Comparison of ENCODE assay signal across 1 cellular context in the genomic region with DNA sequence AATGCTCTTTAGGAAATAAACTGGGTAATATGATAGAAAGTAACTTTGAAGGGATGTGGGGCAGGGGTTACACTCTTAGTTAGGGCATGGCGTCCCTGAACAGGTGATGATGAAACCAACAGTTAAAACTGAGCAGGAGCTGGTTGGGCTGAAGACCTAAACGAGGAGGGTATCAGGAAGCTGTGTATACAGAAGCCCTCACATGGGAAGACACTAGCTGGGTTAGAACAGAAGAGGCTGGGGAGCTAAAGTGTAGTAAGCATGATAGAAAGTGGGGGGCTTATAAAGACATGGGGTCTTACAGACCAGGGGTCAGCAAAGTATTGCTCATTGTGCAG.
TF ChIP-seq lines count a peak whose summit lies in the region.

No MANE protein-coding gene starts in this region.

TF ChIP-seq in H1, 55 proteins besides CTCF, POLR2A, EP300 and RAD21:
- TF ChIP-seq CREB1 (IDR thresholded peaks at IDR 0.05): no peak
- no peak for TF ChIP-seq SIX5 (IDR thresholded peaks at IDR 0.05; ENCODE audit: low read depth, low read length)
- no peak for TF ChIP-seq CTBP2 (IDR thresholded peaks at IDR 0.05; ENCODE audit: borderline replicate concordance, insufficient read depth, insufficient read length, low read length)
- no peak for TF ChIP-seq JUN (IDR thresholded peaks at IDR 0.05; ENCODE audit: low read depth, low read length)
- no peak for TF ChIP-seq BRCA1 (IDR thresholded peaks at IDR 0.05; ENCODE audit: low read depth, low read length)
- TF ChIP-seq EZH2 (IDR thresholded peaks at IDR 0.05; ENCODE audit: low read depth, low read length, severe bottlenecking): no peak
- TF ChIP-seq, protein P1, sequence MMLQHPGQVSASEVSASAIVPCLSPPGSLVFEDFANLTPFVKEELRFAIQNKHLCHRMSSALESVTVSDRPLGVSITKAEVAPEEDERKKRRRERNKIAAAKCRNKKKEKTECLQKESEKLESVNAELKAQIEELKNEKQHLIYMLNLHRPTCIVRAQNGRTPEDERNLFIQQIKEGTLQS (IDR thresholded peaks at IDR 0.05; ENCODE audit: insufficient read depth, low read depth, low read length): no peak
- TF ChIP-seq RBBP5 (IDR thresholded peaks at IDR 0.05; ENCODE audit: borderline replicate concordance, low read depth, low read length): no peak
- no peak for TF ChIP-seq GABPA (IDR thresholded peaks at IDR 0.05; ENCODE audit: borderline replicate concordance, insufficient read depth, low read length)
- TF ChIP-seq SIRT6 (IDR thresholded peaks at IDR 0.05; ENCODE audit: low read length): no peak
- TF ChIP-seq ASH2L (IDR thresholded peaks at IDR 0.05; ENCODE audit: low read length): no peak
- TF ChIP-seq TAF7 (optimal IDR thresholded peaks at IDR 0.05; ENCODE audit: borderline replicate concordance, low read depth, low read length): no peak
- TF ChIP-seq, protein P2, sequence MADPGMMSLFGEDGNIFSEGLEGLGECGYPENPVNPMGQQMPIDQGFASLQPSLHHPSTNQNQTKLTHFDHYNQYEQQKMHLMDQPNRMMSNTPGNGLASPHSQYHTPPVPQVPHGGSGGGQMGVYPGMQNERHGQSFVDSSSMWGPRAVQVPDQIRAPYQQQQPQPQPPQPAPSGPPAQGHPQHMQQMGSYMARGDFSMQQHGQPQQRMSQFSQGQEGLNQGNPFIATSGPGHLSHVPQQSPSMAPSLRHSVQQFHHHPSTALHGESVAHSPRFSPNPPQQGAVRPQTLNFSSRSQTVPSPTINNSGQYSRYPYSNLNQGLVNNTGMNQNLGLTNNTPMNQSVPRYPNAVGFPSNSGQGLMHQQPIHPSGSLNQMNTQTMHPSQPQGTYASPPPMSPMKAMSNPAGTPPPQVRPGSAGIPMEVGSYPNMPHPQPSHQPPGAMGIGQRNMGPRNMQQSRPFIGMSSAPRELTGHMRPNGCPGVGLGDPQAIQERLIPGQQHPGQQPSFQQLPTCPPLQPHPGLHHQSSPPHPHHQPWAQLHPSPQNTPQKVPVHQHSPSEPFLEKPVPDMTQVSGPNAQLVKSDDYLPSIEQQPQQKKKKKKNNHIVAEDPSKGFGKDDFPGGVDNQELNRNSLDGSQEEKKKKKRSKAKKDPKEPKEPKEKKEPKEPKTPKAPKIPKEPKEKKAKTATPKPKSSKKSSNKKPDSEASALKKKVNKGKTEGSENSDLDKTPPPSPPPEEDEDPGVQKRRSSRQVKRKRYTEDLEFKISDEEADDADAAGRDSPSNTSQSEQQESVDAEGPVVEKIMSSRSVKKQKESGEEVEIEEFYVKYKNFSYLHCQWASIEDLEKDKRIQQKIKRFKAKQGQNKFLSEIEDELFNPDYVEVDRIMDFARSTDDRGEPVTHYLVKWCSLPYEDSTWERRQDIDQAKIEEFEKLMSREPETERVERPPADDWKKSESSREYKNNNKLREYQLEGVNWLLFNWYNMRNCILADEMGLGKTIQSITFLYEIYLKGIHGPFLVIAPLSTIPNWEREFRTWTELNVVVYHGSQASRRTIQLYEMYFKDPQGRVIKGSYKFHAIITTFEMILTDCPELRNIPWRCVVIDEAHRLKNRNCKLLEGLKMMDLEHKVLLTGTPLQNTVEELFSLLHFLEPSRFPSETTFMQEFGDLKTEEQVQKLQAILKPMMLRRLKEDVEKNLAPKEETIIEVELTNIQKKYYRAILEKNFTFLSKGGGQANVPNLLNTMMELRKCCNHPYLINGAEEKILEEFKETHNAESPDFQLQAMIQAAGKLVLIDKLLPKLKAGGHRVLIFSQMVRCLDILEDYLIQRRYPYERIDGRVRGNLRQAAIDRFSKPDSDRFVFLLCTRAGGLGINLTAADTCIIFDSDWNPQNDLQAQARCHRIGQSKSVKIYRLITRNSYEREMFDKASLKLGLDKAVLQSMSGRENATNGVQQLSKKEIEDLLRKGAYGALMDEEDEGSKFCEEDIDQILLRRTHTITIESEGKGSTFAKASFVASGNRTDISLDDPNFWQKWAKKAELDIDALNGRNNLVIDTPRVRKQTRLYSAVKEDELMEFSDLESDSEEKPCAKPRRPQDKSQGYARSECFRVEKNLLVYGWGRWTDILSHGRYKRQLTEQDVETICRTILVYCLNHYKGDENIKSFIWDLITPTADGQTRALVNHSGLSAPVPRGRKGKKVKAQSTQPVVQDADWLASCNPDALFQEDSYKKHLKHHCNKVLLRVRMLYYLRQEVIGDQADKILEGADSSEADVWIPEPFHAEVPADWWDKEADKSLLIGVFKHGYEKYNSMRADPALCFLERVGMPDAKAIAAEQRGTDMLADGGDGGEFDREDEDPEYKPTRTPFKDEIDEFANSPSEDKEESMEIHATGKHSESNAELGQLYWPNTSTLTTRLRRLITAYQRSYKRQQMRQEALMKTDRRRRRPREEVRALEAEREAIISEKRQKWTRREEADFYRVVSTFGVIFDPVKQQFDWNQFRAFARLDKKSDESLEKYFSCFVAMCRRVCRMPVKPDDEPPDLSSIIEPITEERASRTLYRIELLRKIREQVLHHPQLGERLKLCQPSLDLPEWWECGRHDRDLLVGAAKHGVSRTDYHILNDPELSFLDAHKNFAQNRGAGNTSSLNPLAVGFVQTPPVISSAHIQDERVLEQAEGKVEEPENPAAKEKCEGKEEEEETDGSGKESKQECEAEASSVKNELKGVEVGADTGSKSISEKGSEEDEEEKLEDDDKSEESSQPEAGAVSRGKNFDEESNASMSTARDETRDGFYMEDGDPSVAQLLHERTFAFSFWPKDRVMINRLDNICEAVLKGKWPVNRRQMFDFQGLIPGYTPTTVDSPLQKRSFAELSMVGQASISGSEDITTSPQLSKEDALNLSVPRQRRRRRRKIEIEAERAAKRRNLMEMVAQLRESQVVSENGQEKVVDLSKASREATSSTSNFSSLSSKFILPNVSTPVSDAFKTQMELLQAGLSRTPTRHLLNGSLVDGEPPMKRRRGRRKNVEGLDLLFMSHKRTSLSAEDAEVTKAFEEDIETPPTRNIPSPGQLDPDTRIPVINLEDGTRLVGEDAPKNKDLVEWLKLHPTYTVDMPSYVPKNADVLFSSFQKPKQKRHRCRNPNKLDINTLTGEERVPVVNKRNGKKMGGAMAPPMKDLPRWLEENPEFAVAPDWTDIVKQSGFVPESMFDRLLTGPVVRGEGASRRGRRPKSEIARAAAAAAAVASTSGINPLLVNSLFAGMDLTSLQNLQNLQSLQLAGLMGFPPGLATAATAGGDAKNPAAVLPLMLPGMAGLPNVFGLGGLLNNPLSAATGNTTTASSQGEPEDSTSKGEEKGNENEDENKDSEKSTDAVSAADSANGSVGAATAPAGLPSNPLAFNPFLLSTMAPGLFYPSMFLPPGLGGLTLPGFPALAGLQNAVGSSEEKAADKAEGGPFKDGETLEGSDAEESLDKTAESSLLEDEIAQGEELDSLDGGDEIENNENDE (IDR thresholded peaks at IDR 0.05; ENCODE audit: insufficient replicate concordance, low read length): no peak
TF ChIP-seq in H1: peak in this region for 0.
